ENCODE assay signal across 14 cellular contexts in the genomic region with DNA sequence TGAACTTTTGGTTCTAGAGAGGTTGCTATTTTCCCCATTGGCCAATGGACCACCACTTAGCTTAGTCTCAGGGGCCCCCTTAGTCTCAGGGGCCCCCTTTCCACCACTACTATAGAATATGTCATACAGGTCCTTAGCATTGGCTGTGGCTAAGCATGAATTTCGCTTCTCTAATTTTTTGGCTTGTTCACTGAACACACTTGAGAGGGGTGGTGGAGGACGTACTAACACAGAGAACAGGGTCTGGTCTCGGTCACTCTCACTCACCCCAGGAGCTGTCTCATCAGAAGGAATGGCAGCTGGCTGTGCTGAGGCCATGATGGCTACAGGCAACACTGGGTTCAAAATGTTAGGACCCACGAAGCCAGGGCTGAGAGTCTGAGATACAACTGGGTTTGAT.
DNase-seq lines count a peak whose midpoint lies in the region; ATAC-seq lines count a peak whose summit lies in the region.
"Had no signal": no experiment of that assay in that cellular context is flagged by ENCODE, and none has a peak within 500 bp of the region (broad histone marks: within the 10 kb centered on the region; RNA-seq: fewer than 3 reads in every experiment).

No MANE protein-coding gene starts in this region.

- ATAC-seq in GM18498 (IDR thresholded peaks at IDR 0.05; ENCODE audit: unreplicated experiment), result peak; percentile 76
- ATAC-seq in GM19455 (IDR thresholded peaks at IDR 0.05; ENCODE audit: unreplicated experiment), result peak; percentile 56
- peak; percentile 77 for ATAC-seq in HG02852 (IDR thresholded peaks at IDR 0.05; ENCODE audit: unreplicated experiment)
- ATAC-seq in HG03520 (IDR thresholded peaks at IDR 0.05; ENCODE audit: unreplicated experiment), result peak; percentile 76
- ATAC-seq: gastrocnemius medialis had no signal

- no peak for DNase-seq in GM03348 (ENCODE audit: low spot score)
- no peak for DNase-seq in DMS 273 treated with DMSO at 0.1 percent for 48 hours (lab: John Stamatoyannopoulos, UW)
- no peak for DNase-seq in NCI-H345 (lab: John Stamatoyannopoulos, UW)
- no peak for DNase-seq in activated CD4-positive, alpha-beta T cell treated with anti-CD3 and anti-CD28 coated beads, Interleukin-2, amount 50 U/mL, for 48 hours
- DNase-seq: amygdala, gastrocnemius medialis, GF-D8, KBM-7, Peyer's patch, tibial artery had no signal
